In the genomic region with DNA sequence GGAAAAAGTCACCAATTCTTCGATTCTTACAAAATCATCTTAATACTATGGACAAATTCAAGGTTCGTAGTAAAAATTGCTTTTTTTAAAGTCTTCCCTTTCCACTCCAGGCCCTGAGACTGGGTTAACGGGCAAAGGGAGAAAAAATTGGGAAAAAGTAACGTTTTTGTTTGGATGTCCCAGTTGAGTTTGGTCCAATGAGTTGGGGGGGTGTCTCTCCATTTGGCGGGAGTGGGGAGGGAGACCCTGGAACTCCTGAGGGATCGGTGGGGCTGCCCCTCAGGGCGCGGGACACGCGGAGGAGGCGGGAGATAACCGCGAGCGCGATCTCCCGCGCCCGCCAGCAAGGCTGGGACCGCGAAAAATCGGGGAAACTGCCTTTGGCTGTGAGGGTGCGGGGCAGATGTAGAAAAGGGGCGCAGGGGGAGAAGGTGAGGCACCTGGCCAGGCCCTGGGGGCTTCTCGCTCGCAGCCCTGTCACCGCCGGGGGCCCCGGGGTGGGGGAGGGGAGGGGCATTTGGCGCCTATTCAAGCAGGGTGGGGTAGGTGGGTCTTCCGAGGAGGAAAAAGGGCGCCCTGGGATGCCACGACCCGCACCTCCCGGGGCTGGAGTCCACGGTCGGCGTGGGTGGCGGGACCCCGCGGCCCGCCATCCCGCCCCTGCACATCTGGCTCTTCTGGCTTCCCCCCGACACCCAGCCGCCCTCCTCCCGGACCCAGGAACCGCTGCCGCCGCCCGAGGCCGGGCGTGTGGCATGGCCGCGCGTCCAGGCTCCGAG, we compare ENCODE assay signal across 8 cellular contexts. TPM values are rescaled to one million over a fixed set of nuclear protein-coding genes. Genes with fewer than 3 reads are reported as not detected.
DNase-seq lines count a peak whose midpoint lies in the region; ATAC-seq and TF ChIP-seq lines count a peak whose summit lies in the region.

No MANE protein-coding gene starts in this region.

- no peak for TF ChIP-seq CTCF in CD8-positive, alpha-beta T cell (IDR thresholded peaks at IDR 0.05)
- no peak for TF ChIP-seq CTCF in colonic mucosa (IDR thresholded peaks at IDR 0.05)
- no peak for TF ChIP-seq CTCF in GM20000 (IDR thresholded peaks at IDR 0.05; ENCODE audit: extremely low read depth, missing control alignments)

- POLR2A ChIA-PET in CD8-positive, alpha-beta T cell (lab: Charles Lee): interaction anchor here (0.6 to 1.7 kb wide), 5 partner anchors 14 to 1592 kb away, joined by 3 to 7 read pairs (median 5); no protein-coding TSS in a partner anchor

- H3K27me3 ChIP-seq in CD8-positive, alpha-beta T cell (ENCODE audit: insufficient read depth, low read length): no peaks in the 10 kb centered on the region
- H3K27me3 ChIP-seq in NT2/D1 (ENCODE audit: insufficient read depth, insufficient read length): no peaks in the 10 kb centered on the region
- no peaks in the 10 kb centered on the region for H3K27me3 ChIP-seq in colonic mucosa
- H3K27me3 ChIP-seq in mucosa of rectum (ENCODE audit: control insufficient read depth in 2 of 2, insufficient read depth in 2 of 2, low read length in 2 of 2): no peaks in the 10 kb centered on the region

- CTCF ChIA-PET in CD8-positive, alpha-beta T cell (lab: Charles Lee): no interaction called here

- peak overlapping the region; percentile 75 for H3K4me3 Mint-ChIP-seq in CD8-positive, alpha-beta T cell

- no peaks in the 10 kb centered on the region for H3K9me3 Mint-ChIP-seq in CD8-positive, alpha-beta T cell

- H3K36me3 ChIP-seq in CD8-positive, alpha-beta T cell (ENCODE audit: insufficient read depth, low read length): no peaks in the 10 kb centered on the region
- H3K36me3 ChIP-seq in NT2/D1 (ENCODE audit: insufficient read depth, insufficient read length, low read length) (peaks cover 34% of the 10 kb centered on the region), colonic mucosa (no peaks in the 10 kb centered on the region), mucosa of rectum (ENCODE audit: control insufficient read depth in 2 of 2, insufficient read depth in 2 of 2, low read length in 2 of 2) (no peaks in the 10 kb centered on the region)

- H3K4me1 Mint-ChIP-seq in CD8-positive, alpha-beta T cell (ENCODE audit: low read depth): peaks cover 47% of the 10 kb centered on the region

- intact Hi-C loops in CD8-positive, alpha-beta T cell (cut with DNase I, micrococcal nuclease): loop anchor here (2.0 to 10.0 kb wide), 6 partner anchors 21 to 1751 kb away; partner anchors contain the start of genes RMND1 (in 2 of the 2), ZBTB2 (in 2 of the 2), MTRF1L (in 1 of the 2) and SCAF8 (in 1 of the 2)
- intact Hi-C loops in colonic mucosa (cut with DNase I): no loop called here

- H3K27me3 Mint-ChIP-seq in CD8-positive, alpha-beta T cell (ENCODE audit: low read depth): no peaks in the 10 kb centered on the region

- H3K36me3 Mint-ChIP-seq in CD8-positive, alpha-beta T cell: peaks cover 19% of the 10 kb centered on the region

- no peaks in the 10 kb centered on the region for H3K9me3 ChIP-seq in CD8-positive, alpha-beta T cell (ENCODE audit: low read length)
- no peaks in the 10 kb centered on the region for H3K9me3 ChIP-seq in NT2/D1 (ENCODE audit: insufficient read depth, low read length)
- no peaks in the 10 kb centered on the region for H3K9me3 ChIP-seq in colonic mucosa
- no peaks in the 10 kb centered on the region for H3K9me3 ChIP-seq in mucosa of rectum (ENCODE audit: control insufficient read depth in 2 of 2, low read length in 2 of 2)

- peaks cover 18% of the 10 kb centered on the region for H3K4me1 ChIP-seq in CD8-positive, alpha-beta T cell (ENCODE audit: insufficient read depth, low read length)
- H3K4me1 ChIP-seq in NT2/D1 (ENCODE audit: insufficient read depth, insufficient read length) (no peaks in the 10 kb centered on the region), colonic mucosa (peaks cover 7% of the 10 kb centered on the region), mucosa of rectum (ENCODE audit: control insufficient read depth in 2 of 2, insufficient read depth in 2 of 2, low read length in 2 of 2) (peaks cover 11 to 16% of the 10 kb centered on the region in 2 donors)

- H3K9ac ChIP-seq in NT2/D1 (ENCODE audit: insufficient read length, low read depth) (peak overlapping the region; percentile 92), colonic mucosa (ENCODE audit: low read depth in 2 of 2, low read length in 2 of 2) (no peak overlapping the region), mucosa of rectum (ENCODE audit: low read depth in 1 of 2, low read length in 2 of 2) (peak overlapping the region in 1 of 2 donors; percentile 38)

- H3K4me3 ChIP-seq in CD8-positive, alpha-beta T cell (ENCODE audit: low read depth, low read length): peak overlapping the region; percentile 85
- H3K4me3 ChIP-seq in NT2/D1 (ENCODE audit: insufficient read length, low read depth) (peak overlapping the region; percentile 80), colonic mucosa (peak overlapping the region; percentile 97), mucosa of rectum (ENCODE audit: low read length in 2 of 2) (peak overlapping the region; percentile 77 to 95)

- no peak for DNase-seq in CD8-positive, alpha-beta T cell
- DNase-seq in NT2/D1 (ENCODE audit: low read depth, low spot score) (no peak), colonic mucosa (peak; percentile 44), NK-92 (lab: John Stamatoyannopoulos, UW; ENCODE audit: unreplicated experiment) (no peak), GM20000 (ENCODE audit: low spot score) (no peak)

- no peak overlapping the region for H3K27ac ChIP-seq in CD8-positive, alpha-beta T cell (ENCODE audit: low read depth, low read length)
- H3K27ac ChIP-seq in colonic mucosa (no peak overlapping the region), mucosa of rectum (ENCODE audit: low read depth in 2 of 2, low read length in 2 of 2) (no peak overlapping the region)

- H3K27ac Mint-ChIP-seq in CD8-positive, alpha-beta T cell: no peak overlapping the region

- ATAC-seq in CD8-positive, alpha-beta T cell: no peak
- ATAC-seq in GM21526 (IDR thresholded peaks at IDR 0.05; ENCODE audit: low FRiP score, unreplicated experiment): peak; percentile 6
- no peak for ATAC-seq in GM19467 (IDR thresholded peaks at IDR 0.05; ENCODE audit: unreplicated experiment)

RNA-seq across cellular contexts. Expression of gene FBXO5, which starts 0.7 kb away (rescaled TPM):
- total RNA-seq in CD8-positive, alpha-beta T cell: 1 to 10 TPM; 3.0 to 3.9 TPM
- 10 to 100 TPM in 1 of 2 donors, 1 to 10 TPM in 1; 7.4 to 16.2 TPM for total RNA-seq in colonic mucosa

RNA-seq across cellular contexts. Expression of gene MTRF1L, which starts 20.3 kb away (rescaled TPM):
- 10 to 100 TPM; 10.5 to 13.4 TPM for total RNA-seq in CD8-positive, alpha-beta T cell
- 10 to 100 TPM; 20.2 to 23.9 TPM for total RNA-seq in colonic mucosa
